Comparison of ENCODE assay signal across 23 cellular contexts in the genomic region with DNA sequence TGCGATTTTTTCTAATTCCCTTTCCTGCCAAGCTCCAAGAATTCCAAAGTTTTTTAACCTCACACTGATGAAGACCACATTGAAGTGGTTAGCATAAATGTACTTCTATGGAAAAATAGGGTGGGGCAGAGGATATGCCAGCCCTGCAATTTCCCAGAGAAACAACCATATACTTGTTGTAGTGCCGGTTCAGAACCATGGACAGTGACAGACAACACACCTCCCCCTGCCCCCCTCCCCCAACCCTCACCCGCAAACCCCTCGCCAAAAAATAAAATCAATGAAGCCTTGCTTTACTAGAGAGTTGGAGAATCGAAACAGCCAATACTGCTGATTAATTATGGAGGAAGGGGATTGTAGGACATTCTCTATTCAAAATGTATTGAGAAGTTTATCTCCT.
"Had no signal": no experiment of that assay in that cellular context is flagged by ENCODE, and none has a peak within 500 bp of the region (broad histone marks: within the 10 kb centered on the region; RNA-seq: fewer than 3 reads in every experiment).

No MANE protein-coding gene starts in this region.

- ATAC-seq: activated CD8-positive, alpha-beta T cell treated with anti-CD3 and anti-CD28 coated beads for 36 hours; body of pancreas; foreskin keratinocyte; left colon; mucosa of descending colon; naive thymus-derived CD4-positive, alpha-beta T cell had no signal

- H3K36me3 ChIP-seq: colonic mucosa, right atrium auricular region, transverse colon had no signal

- H3K4me3 ChIP-seq: body of pancreas, colonic mucosa, mucosa of descending colon, right atrium auricular region, skin epidermis, transverse colon had no signal

- H3K9me3 ChIP-seq: body of pancreas, colonic mucosa, mucosa of descending colon, right atrium auricular region, transverse colon had no signal

- FAIRE-seq: TTC549 had no signal

- H3K27ac ChIP-seq: body of pancreas, colonic mucosa, foreskin keratinocyte, right atrium auricular region, skin epidermis, transverse colon had no signal

- DNase-seq: activated B cell treated with CpG ODN at 0.5 μM for 24 hours; activated CD4-positive, alpha-beta T cell treated with anti-CD3 and anti-CD28 coated beads for 48 hours; activated CD8-positive, alpha-beta T cell treated with anti-CD3 and anti-CD28 coated beads for 36 hours; activated naive CD8-positive, alpha-beta T cell treated with anti-CD3 and anti-CD28 coated beads for 36 hours; activated T-cell treated with anti-CD3 and anti-CD28 coated beads, Interleukin-2, amount 50 U/mL, for 48 hours; amygdala; body of pancreas; central memory CD4-positive, alpha-beta T cell; colonic mucosa; effector CD4-positive, alpha-beta T cell; foreskin keratinocyte; glutamatergic neuron; left colon; mammary epithelial cell; mucosa of descending colon; naive thymus-derived CD4-positive, alpha-beta T cell; stimulated activated CD4-positive, alpha-beta T cell treated with anti-CD3 and anti-CD28 coated beads, Interleukin-4, amount 100 ng/mL, for 24 hours; stimulated activated naive CD4-positive, alpha-beta T cell treated with Interleukin-2 at 50 U/mL for 16 hours; substantia nigra; transverse colon had no signal

- H3K27me3 ChIP-seq: body of pancreas, colonic mucosa, foreskin keratinocyte, right atrium auricular region, transverse colon had no signal

- H3K4me1 ChIP-seq: body of pancreas, colonic mucosa, foreskin keratinocyte, right atrium auricular region, transverse colon had no signal
